Comparison of ENCODE assay signal across 8 cellular contexts in the genomic region with DNA sequence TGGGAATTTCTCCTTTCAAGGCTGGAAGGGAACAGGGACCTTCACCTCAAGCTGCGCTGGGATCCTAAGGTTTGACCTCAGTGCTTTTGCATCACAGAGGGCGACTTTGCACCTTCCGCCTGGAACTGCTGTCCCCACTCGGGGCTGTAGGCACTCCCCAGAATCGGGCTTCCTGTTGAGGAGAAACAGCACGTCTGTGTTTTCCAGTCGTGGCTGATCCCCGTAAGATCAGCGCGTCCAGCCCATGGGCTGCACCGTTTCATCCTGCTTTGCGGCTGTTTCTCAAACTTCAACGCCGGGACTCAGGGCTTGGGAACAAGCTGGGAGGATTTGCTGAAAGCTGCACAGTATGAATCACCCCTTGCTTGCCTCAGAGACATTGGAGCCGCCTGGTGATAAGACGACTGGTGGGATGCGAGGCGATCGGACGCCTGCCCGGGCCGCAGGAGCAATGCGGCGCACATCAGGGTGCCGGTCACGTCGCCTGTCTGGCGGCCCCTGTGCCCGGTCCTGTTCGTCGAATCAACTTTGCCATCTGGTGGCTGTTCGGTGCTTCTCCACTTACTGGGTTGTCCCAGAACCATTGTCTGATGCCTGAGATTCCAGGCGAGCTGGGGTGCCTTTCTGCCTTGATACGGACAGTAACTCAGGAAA. TPM values are rescaled to one million over a fixed set of nuclear protein-coding genes. Genes with fewer than 3 reads are reported as not detected.
DNase-seq lines count a peak whose midpoint lies in the region; ATAC-seq and TF ChIP-seq lines count a peak whose summit lies in the region.

No MANE protein-coding gene starts in this region.

- ATAC-seq in GM19023 (IDR thresholded peaks at IDR 0.05; ENCODE audit: unreplicated experiment), result no peak
- no peak for ATAC-seq in GM19467 (IDR thresholded peaks at IDR 0.05; ENCODE audit: unreplicated experiment)

- no peaks in the 10 kb centered on the region for H3K9me3 Mint-ChIP-seq in activated T-cell treated with anti-CD3 and anti-CD28 coated beads, Interleukin-2, amount 50 U/mL, for 24 hours

- peaks cover 37% of the 10 kb centered on the region for H3K27me3 Mint-ChIP-seq in activated T-cell treated with anti-CD3 and anti-CD28 coated beads, Interleukin-2, amount 50 U/mL, for 24 hours

- WGBS in adrenal gland, 4 donors, result 27 to 37% (median 34%) methylated on average over 19 to 34 of the region's 34 CpGs

- H3K4me3 ChIP-seq in adrenal gland (no peak overlapping the region), retinal pigment epithelial cell (ENCODE audit: low read length) (no peak overlapping the region)

- TF ChIP-seq POLR2A in adrenal gland (IDR thresholded peaks at IDR 0.05), result no peak

- no peaks in the 10 kb centered on the region for H3K36me3 ChIP-seq in adrenal gland (replicated peaks in 1 of 2)

- TF ChIP-seq CTCF in adrenal gland (IDR thresholded peaks at IDR 0.05), result peak in 5 of 6 experiments; percentile 22 to 48 (median 33)
- TF ChIP-seq CTCF in retinal pigment epithelial cell (conservative IDR thresholded peaks at IDR 0.05; ENCODE audit: low read depth, low read length), result peak; percentile 24

- H3K4me3 Mint-ChIP-seq in activated T-cell treated with anti-CD3 and anti-CD28 coated beads, Interleukin-2, amount 50 U/mL, for 24 hours, result no peak overlapping the region

- intact Hi-C loops in adrenal gland (cut with DNase I), result loop anchor here in 1 of 2 donors (10.0 kb wide), 1 partner anchor 228 kb away; no protein-coding TSS in a partner anchor

- no peaks in the 10 kb centered on the region for H3K36me3 Mint-ChIP-seq in activated T-cell treated with anti-CD3 and anti-CD28 coated beads, Interleukin-2, amount 50 U/mL, for 24 hours (ENCODE audit: low read depth)

- DNase-seq in GM04503 (ENCODE audit: low read depth) (peak; percentile 21), adrenal gland (peak in 6 of 7 donors; percentile 28 to 63 (median 44)), hippocampal formation (lab: John Stamatoyannopoulos, UW) (peak; percentile 79 to 80), retinal pigment epithelial cell (ENCODE audit: low read depth) (peak; percentile 19), T-helper 1 cell (no peak)
- no peak for DNase-seq in activated T-cell treated with anti-CD3 and anti-CD28 coated beads, Interleukin-2, amount 50 U/mL, for 24 hours

- H3K4me1 Mint-ChIP-seq in activated T-cell treated with anti-CD3 and anti-CD28 coated beads, Interleukin-2, amount 50 U/mL, for 24 hours (ENCODE audit: low read depth), result no peaks in the 10 kb centered on the region

- no peaks in the 10 kb centered on the region for H3K4me1 ChIP-seq in adrenal gland (replicated peaks in 1 of 2)

- H3K9me3 ChIP-seq in adrenal gland (replicated peaks in 1 of 3), result no peaks in the 10 kb centered on the region

- no peak overlapping the region for H3K27ac ChIP-seq in adrenal gland

- no peak overlapping the region for H3K27ac Mint-ChIP-seq in activated T-cell treated with anti-CD3 and anti-CD28 coated beads, Interleukin-2, amount 50 U/mL, for 24 hours

- H3K27me3 ChIP-seq in adrenal gland, result no peaks in the 10 kb centered on the region

RNA-seq across cellular contexts. Expression of a gene that starts 53.6 kb away (rescaled TPM):
- total RNA-seq in adrenal gland, result under 1 TPM in 2 of 8 donors, not detected in 6; 0.04 to 0.14 TPM
- polyA plus RNA-seq in adrenal gland, result under 1 TPM in 2 of 3 donors, not detected in 1; 0.30 to 0.32 TPM

Comparison
In these comparisons a context has a peak if more than half of its experiments do, and no peak if none do; other contexts are left out.
1. DNase-seq: peak in GM04503 (single experiment), adrenal gland (6 of 7), hippocampal formation (2 of 2) and retinal pigment epithelial cell (single experiment); none in activated T-cell treated with anti-CD3 and anti-CD28 coated beads, Interleukin-2, amount 50 U/mL, for 24 hours (single experiment) and T-helper 1 cell (0 of 5).